ENCODE assay signal across 12 cellular contexts in the genomic region with DNA sequence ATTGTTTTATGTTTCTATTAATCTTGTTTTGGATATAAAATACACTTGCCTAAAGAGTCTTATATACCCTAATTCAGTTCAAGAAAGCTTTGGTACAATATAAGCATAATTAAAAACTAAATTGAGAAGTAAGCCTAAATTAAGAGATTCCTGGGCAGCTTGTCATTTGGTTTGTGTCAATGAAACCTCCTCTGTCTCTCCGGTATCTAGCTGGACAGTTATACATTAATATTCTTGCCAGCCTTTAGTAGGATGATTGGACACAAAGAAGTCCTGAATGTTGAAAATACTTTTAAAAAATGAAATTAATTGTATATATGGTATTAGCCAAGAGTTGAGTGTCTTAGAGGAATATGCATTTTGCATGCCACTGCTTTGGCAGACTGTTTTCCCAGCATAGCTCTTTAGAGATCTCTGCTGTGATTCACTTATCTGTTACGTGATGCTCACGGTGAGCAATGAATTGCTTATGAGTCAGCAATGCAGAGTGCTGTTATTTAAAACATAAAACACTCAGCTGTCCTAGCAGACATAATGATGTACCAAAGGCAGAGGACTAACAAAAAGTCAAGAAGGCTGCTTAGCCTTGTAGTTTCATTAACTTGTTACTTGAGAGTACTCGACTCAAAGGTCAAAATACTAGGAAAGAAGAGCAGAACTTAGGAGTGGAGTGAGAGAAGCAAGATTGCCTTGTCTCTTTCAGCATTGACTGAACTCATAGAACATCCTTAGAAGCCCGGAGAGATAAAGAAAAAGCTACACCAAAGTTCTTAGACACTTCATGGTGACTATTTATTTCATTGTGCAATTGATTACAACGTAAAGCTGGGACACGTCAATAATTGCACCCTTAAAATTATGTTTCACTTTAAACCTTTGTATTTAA.
A peak's percentile ranks its signal among the peaks of the same experiment; 100 is the strongest.
DNase-seq lines count a peak whose midpoint lies in the region; ATAC-seq and TF ChIP-seq lines count a peak whose summit lies in the region.
"Had no signal": no experiment of that assay in that cellular context is flagged by ENCODE, and none has a peak within 500 bp of the region (broad histone marks: within the 10 kb centered on the region; RNA-seq: fewer than 3 reads in every experiment).

No MANE protein-coding gene starts in this region.

- no peaks in the 10 kb centered on the region for H4K20me1 ChIP-seq in H9 (ENCODE audit: control insufficient read depth, insufficient read depth, insufficient read length)
- H4K20me1 ChIP-seq in SK-N-SH (ENCODE audit: insufficient read depth): no peaks in the 10 kb centered on the region

- peaks cover 11% of the 10 kb centered on the region for H3F3A ChIP-seq in SK-N-SH (replicated peaks; ENCODE audit: insufficient read depth)

- H3K79me2 ChIP-seq in H9 (ENCODE audit: insufficient read depth, low read length) (no peaks in the 10 kb centered on the region), SK-N-SH (ENCODE audit: insufficient read depth) (no peaks in the 10 kb centered on the region)

- H2AFZ ChIP-seq in H9 (ENCODE audit: low read length) (peak overlapping the region; percentile 45), SK-N-SH (ENCODE audit: low read depth) (0 out of 2 replicates have a peak overlapping the region, but pooled peaks have one; percentile 29)

- no peak overlapping the region for H2BK5ac ChIP-seq in H9 (ENCODE audit: insufficient read length, low read length)

- no peaks in the 10 kb centered on the region for H3K36me3 Mint-ChIP-seq in H9 (ENCODE audit: insufficient read depth in 1 of 3, low read depth in 3 of 3)
- no peaks in the 10 kb centered on the region for H3K36me3 Mint-ChIP-seq in CD8-positive, alpha-beta T cell
- no peaks in the 10 kb centered on the region for H3K36me3 Mint-ChIP-seq in T-helper 2 cell treated with Interferon-gamma antibody and Interleukin-4, amounts not matched to agents 5 μg/mL and 100 μg/mL, for 36 hours (ENCODE audit: low read depth)

- H3K36me3 ChIP-seq in SK-N-SH (replicated peaks in 1 of 2; ENCODE audit: control insufficient read depth in 1 of 2, insufficient read depth in 2 of 2, low read length in 1 of 2) (no peaks in the 10 kb centered on the region), BE2C (no peaks in the 10 kb centered on the region)
- no peaks in the 10 kb centered on the region for H3K36me3 ChIP-seq in CD8-positive, alpha-beta T cell (ENCODE audit: insufficient read depth, low read length)
- H3K36me3 ChIP-seq: heart right ventricle, suprapubic skin had no signal

- intact Hi-C loops in CD8-positive, alpha-beta T cell (cut with DNase I, micrococcal nuclease): no loop called here

- TF ChIP-seq EP300 in SK-N-SH (IDR thresholded peaks at IDR 0.05; ENCODE audit: borderline replicate concordance in 1 of 2, low read depth in 1 of 2, low read length in 1 of 2): peak in 1 of 2 experiments; percentile 71; a peak in 1 of 4 replicates

- H3K4me1 Mint-ChIP-seq in H9: peaks cover 5% of the 10 kb centered on the region in 2 experiments
- no peaks in the 10 kb centered on the region for H3K4me1 Mint-ChIP-seq in CD8-positive, alpha-beta T cell (ENCODE audit: low read depth)
- no peaks in the 10 kb centered on the region for H3K4me1 Mint-ChIP-seq in T-helper 2 cell treated with Interferon-gamma antibody and Interleukin-4, amounts not matched to agents 5 μg/mL and 100 μg/mL, for 36 hours (ENCODE audit: low read depth)

- no peak overlapping the region for H4K8ac ChIP-seq in H9 (replicated peaks; ENCODE audit: insufficient read length, low read depth, low read length)

- no peaks in the 10 kb centered on the region for H3K27me3 ChIP-seq in H9 (ENCODE audit: insufficient read depth, low read length)
- no peaks in the 10 kb centered on the region for H3K27me3 ChIP-seq in SK-N-SH (ENCODE audit: insufficient read depth)
- no peaks in the 10 kb centered on the region for H3K27me3 ChIP-seq in CD8-positive, alpha-beta T cell (ENCODE audit: insufficient read depth, low read length)
- H3K27me3 ChIP-seq in BE2C: no peaks in the 10 kb centered on the region
- H3K27me3 ChIP-seq: heart right ventricle, suprapubic skin had no signal

- ATAC-seq in CD8-positive, alpha-beta T cell: no peak
- ATAC-seq: heart right ventricle had no signal

- H3K4me1 ChIP-seq in H9 (ENCODE audit: insufficient read depth, low read length) (no peaks in the 10 kb centered on the region; the same call in 1 of the 2 replicates), SK-N-SH (ENCODE audit: control insufficient read depth in 1 of 2, insufficient read depth in 2 of 2, low read depth in 1 of 2, low read length in 1 of 2) (peaks cover 0 to 3% of the 10 kb centered on the region in 2 experiments; a peak in 2 of 4 replicates), BE2C (no peaks in the 10 kb centered on the region)
- H3K4me1 ChIP-seq in CD8-positive, alpha-beta T cell (ENCODE audit: insufficient read depth, low read length): no peaks in the 10 kb centered on the region
- H3K4me1 ChIP-seq: heart right ventricle, suprapubic skin had no signal

- no peak for TF ChIP-seq RAD21 in SK-N-SH (IDR thresholded peaks at IDR 0.05; ENCODE audit: low read length)

- POLR2A ChIA-PET in SK-N-SH (lab: Yijun Ruan, JAX): no interaction called here
- POLR2A ChIA-PET in CD8-positive, alpha-beta T cell (lab: Charles Lee): no interaction called here

- no peaks in the 10 kb centered on the region for H3K79me1 ChIP-seq in H9 (ENCODE audit: insufficient read depth, low read depth, low read length, poor library complexity, severe bottlenecking)

- H2BK120ac ChIP-seq in H9 (ENCODE audit: low read depth, low read length, poor library complexity, severe bottlenecking): no peak overlapping the region

- H3K27ac Mint-ChIP-seq in H9: peak overlapping the region in 1 of 3 experiments; percentile 62; a peak in 4 of 7 replicates
- H3K27ac Mint-ChIP-seq in CD8-positive, alpha-beta T cell: no peak overlapping the region
- no peak overlapping the region for H3K27ac Mint-ChIP-seq in T-helper 2 cell treated with Interferon-gamma antibody and Interleukin-4, amounts not matched to agents 5 μg/mL and 100 μg/mL, for 36 hours

- H3K9me3 ChIP-seq in H9 (ENCODE audit: control insufficient read depth, low read depth, low read length): no peaks in the 10 kb centered on the region
- H3K9me3 ChIP-seq in SK-N-SH: no peaks in the 10 kb centered on the region
- peaks cover 3% of the 10 kb centered on the region for H3K9me3 ChIP-seq in CD8-positive, alpha-beta T cell (ENCODE audit: low read length)
- H3K9me3 ChIP-seq in BE2C: no peaks in the 10 kb centered on the region
- H3K9me3 ChIP-seq: heart right ventricle, suprapubic skin had no signal

- H3K14ac ChIP-seq in H9 (ENCODE audit: insufficient read depth, low read length): no peak overlapping the region

- no peaks in the 10 kb centered on the region for H3K9me2 ChIP-seq in SK-N-SH

- no peak overlapping the region for H3K4me3 Mint-ChIP-seq in H9
- H3K4me3 Mint-ChIP-seq in CD8-positive, alpha-beta T cell: no peak overlapping the region
- no peak overlapping the region for H3K4me3 Mint-ChIP-seq in T-helper 2 cell treated with Interferon-gamma antibody and Interleukin-4, amounts not matched to agents 5 μg/mL and 100 μg/mL, for 36 hours

- no peaks in the 10 kb centered on the region for H3K27me3 Mint-ChIP-seq in H9 (ENCODE audit: low read depth)
- H3K27me3 Mint-ChIP-seq in CD8-positive, alpha-beta T cell (ENCODE audit: low read depth): no peaks in the 10 kb centered on the region
- no peaks in the 10 kb centered on the region for H3K27me3 Mint-ChIP-seq in T-helper 2 cell treated with Interferon-gamma antibody and Interleukin-4, amounts not matched to agents 5 μg/mL and 100 μg/mL, for 36 hours (ENCODE audit: low read depth)

- no peak for DNase-seq in H9
- no peak for DNase-seq in SK-N-SH
- peak; percentile 64 for DNase-seq in fibroblast of villous mesenchyme (ENCODE audit: low read depth)
- peak; percentile 38 for DNase-seq in stromal cell of bone marrow (ENCODE audit: low read depth)
- DNase-seq in CD8-positive, alpha-beta T cell: no peak
- DNase-seq in T-helper 2 cell treated with Interferon-gamma antibody and Interleukin-4, amounts not matched to agents 5 μg/mL and 100 μg/mL, for 36 hours (ENCODE audit: low spot score): no peak
- DNase-seq in BE2C: no peak
- DNase-seq: heart right ventricle, Kasumi-1, NCI-H446 treated with DMSO at 0.1 percent for 48 hours, T-helper 2 cell had no signal

- H2BK20ac ChIP-seq in H9 (ENCODE audit: low read depth, low read length, poor library complexity, severe bottlenecking): no peak overlapping the region

- H3K4me2 ChIP-seq in H9 (ENCODE audit: insufficient read depth, insufficient read length, low read length) (no peak overlapping the region), SK-N-SH (peak overlapping the region; percentile 63; the same call in 1 of the 2 replicates)

- TF ChIP-seq CTCF in H9 (conservative IDR thresholded peaks at IDR 0.05) (no peak), SK-N-SH (IDR thresholded peaks at IDR 0.05) (no peak), fibroblast of villous mesenchyme (IDR thresholded peaks at IDR 0.05; ENCODE audit: insufficient read depth, low read depth, low read length) (no peak), BE2C (IDR thresholded peaks at IDR 0.05; ENCODE audit: low read depth, low read length) (no peak)
- no peak for TF ChIP-seq CTCF in CD8-positive, alpha-beta T cell (IDR thresholded peaks at IDR 0.05)

- no peak overlapping the region for H3K27ac ChIP-seq in H9 (ENCODE audit: insufficient read length, low read depth, low read length)
- H3K27ac ChIP-seq in SK-N-SH (ENCODE audit: low read depth in 2 of 2, low read length in 1 of 2): peak overlapping the region; percentile 43 to 72; a peak in 3 of 4 replicates
- no peak overlapping the region for H3K27ac ChIP-seq in CD8-positive, alpha-beta T cell (ENCODE audit: low read depth, low read length)
- H3K27ac ChIP-seq: heart right ventricle, suprapubic skin had no signal

- peak overlapping the region in 1 of 2 experiments; percentile 22; a peak in 2 of 4 replicates for H3K4me3 ChIP-seq in SK-N-SH (ENCODE audit: low read depth in 2 of 2, low read length in 1 of 2)
- no peak overlapping the region for H3K4me3 ChIP-seq in fibroblast of villous mesenchyme (ENCODE audit: low read depth, low read length)
- H3K4me3 ChIP-seq in CD8-positive, alpha-beta T cell (ENCODE audit: low read depth, low read length): no peak overlapping the region
- H3K4me3 ChIP-seq in BE2C (ENCODE audit: low read depth, low read length): no peak overlapping the region
- H3K4me3 ChIP-seq: heart right ventricle, suprapubic skin had no signal

- WGBS in H9 (ENCODE audit: extremely low coverage, insufficient read length, low lambda C conversion rate): no CpG with 5 or more reads among the region's 7 CpGs
- 4% methylated on average over 7 of the region's 7 CpGs for WGBS in SK-N-SH (ENCODE audit: low lambda C conversion rate)

- CTCF ChIA-PET in SK-N-SH (lab: Yijun Ruan, JAX): interaction anchor here (0.7 kb wide), 1 partner anchor 9 kb away, joined by 3 read pairs; no protein-coding TSS in a partner anchor
- CTCF ChIA-PET in CD8-positive, alpha-beta T cell (lab: Charles Lee): interaction anchor here (0.7 kb wide), 1 partner anchor 190 kb away, joined by 3 read pairs; no protein-coding TSS in a partner anchor

- no peak overlapping the region for H4K5ac ChIP-seq in H9 (ENCODE audit: insufficient read length, low read depth, low read length)

- no peak overlapping the region for H3T11ph ChIP-seq in H9 (ENCODE audit: low read length)

- no peaks in the 10 kb centered on the region for H3K23me2 ChIP-seq in H9 (ENCODE audit: insufficient read length, low read depth, low read length, poor library complexity, severe bottlenecking)

- no peak overlapping the region for H4K91ac ChIP-seq in H9 (ENCODE audit: insufficient read length, low read depth, low read length)

- H3K4ac ChIP-seq in H9 (ENCODE audit: low read depth, low read length): no peak overlapping the region

- no peak overlapping the region for H3K23ac ChIP-seq in H9 (ENCODE audit: insufficient read length, low read depth, low read length)

- H3K56ac ChIP-seq in H9 (ENCODE audit: insufficient read length, low read depth, low read length): no peak overlapping the region

- no peaks in the 10 kb centered on the region for H3K9me3 Mint-ChIP-seq in H9
- peaks cover 16% of the 10 kb centered on the region for H3K9me3 Mint-ChIP-seq in CD8-positive, alpha-beta T cell
- peaks cover 27% of the 10 kb centered on the region for H3K9me3 Mint-ChIP-seq in T-helper 2 cell treated with Interferon-gamma antibody and Interleukin-4, amounts not matched to agents 5 μg/mL and 100 μg/mL, for 36 hours

- no peak overlapping the region for H2AK5ac ChIP-seq in H9 (ENCODE audit: insufficient read length, low read length)

- H2BK12ac ChIP-seq in H9 (ENCODE audit: insufficient read length, low read depth, low read length): no peak overlapping the region

- no peak overlapping the region for H3K9ac ChIP-seq in H9 (ENCODE audit: extremely low read depth, insufficient read length, low read length)
- H3K9ac ChIP-seq in SK-N-SH: no peak overlapping the region; the same call in 1 of the 2 replicates

- no peak overlapping the region for H2BK15ac ChIP-seq in H9 (ENCODE audit: low read depth, low read length)

- no peak overlapping the region for H3K18ac ChIP-seq in H9 (ENCODE audit: insufficient read length, low read depth, low read length)

Comparison
In these comparisons a context has a peak if more than half of its experiments do, and no peak if none do; other contexts are left out.
1. DNase-seq: peak in fibroblast of villous mesenchyme (single experiment) and stromal cell of bone marrow (single experiment); none in H9 (single experiment), SK-N-SH (single experiment), CD8-positive, alpha-beta T cell (0 of 7), T-helper 2 cell treated with Interferon-gamma antibody and Interleukin-4, amounts not matched to agents 5 μg/mL and 100 μg/mL, for 36 hours (single experiment) and BE2C (single experiment).
2. H3K27ac ChIP-seq: peak in SK-N-SH (2 of 2); none in H9 (single experiment) and CD8-positive, alpha-beta T cell (single experiment).